ENCODE assay signal across 8 cellular contexts in genomic region chrX:106611682-106612402, GRCh38. TPM values are rescaled to one million over a fixed set of nuclear protein-coding genes. Genes with fewer than 3 reads are reported as not detected.
A peak's percentile ranks its signal among the peaks of the same experiment; 100 is the strongest.
DNase-seq lines count a peak whose midpoint lies in the region; ATAC-seq and TF ChIP-seq lines count a peak whose summit lies in the region.

Gene RADX (plus strand): TSS chrX:106611978. CDS start chrX:106612081, 103 bp downstream.

- DNase-seq in GDM1 (lab: John Stamatoyannopoulos, UW) (peak; percentile 16), GOT3 (lab: John Stamatoyannopoulos, UW) (peak; percentile 4), LNCaP clone FGC (ENCODE audit: low read depth) (peak; percentile 19), T-helper 2 cell (peak; percentile 64 to 96 (median 81)), astrocyte of the hippocampus (ENCODE audit: low read depth, low spot score) (peak; percentile 81), iPS DF 19.7 (ENCODE audit: low read depth, low spot score) (peak; percentile 57), sciatic nerve (ENCODE audit: low spot score) (peak; percentile 85), NCI-H2196 treated with DMSO at 0.1 percent for 48 hours (lab: John Stamatoyannopoulos, UW; ENCODE audit: unreplicated experiment) (no peak)

- TF ChIP-seq CTCF in LNCaP clone FGC (IDR thresholded peaks at IDR 0.05; ENCODE audit: control insufficient read depth, extremely low read depth, insufficient read depth) = no peak

- H3K4me3 ChIP-seq in LNCaP clone FGC (ENCODE audit: low read depth, low read length) = peak within 1 kb of the TSS; percentile 49

- peak; percentile 97 for ATAC-seq in sciatic nerve

- intact Hi-C loops in sciatic nerve (cut with DNase I) = no loop called here

RNA-seq across cellular contexts. Expression of gene RADX, which starts in this region (rescaled TPM):
- total RNA-seq in sciatic nerve = 6.7 TPM
